ENCODE assay signal across 3 cellular contexts in genomic region chr12:80332827-80333226, GRCh38.
"Had no signal": no experiment of that assay in that cellular context is flagged by ENCODE, and none has a peak within 500 bp of the region (broad histone marks: within the 10 kb centered on the region; RNA-seq: fewer than 3 reads in every experiment).

No MANE protein-coding gene starts in this region.

- DNase-seq: GDM1, GF-D8 had no signal

- H3K4me3 ChIP-seq: GM12878 had no signal
